Comparison of ENCODE assay signal across 26 cellular contexts in genomic region chr1:16092097-16092922, GRCh38. TPM values are rescaled to one million over a fixed set of nuclear protein-coding genes. Genes with fewer than 3 reads are reported as not detected.
"Had no signal": no experiment of that assay in that cellular context is flagged by ENCODE, and none has a peak within 500 bp of the region (broad histone marks: within the 10 kb centered on the region; RNA-seq: fewer than 3 reads in every experiment).

No MANE protein-coding gene starts in this region.

- H3K36me3 ChIP-seq: brain microvascular endothelial cell, lower lobe of right lung, sigmoid colon, spleen, tibial artery had no signal

- H3K9me3 ChIP-seq: lower lobe of right lung, psoas muscle, sigmoid colon, spleen, tibial artery had no signal

- H3K27ac ChIP-seq: brain microvascular endothelial cell, epithelial cell of prostate, lower lobe of right lung, psoas muscle, sigmoid colon, spleen, tibial artery had no signal

- H3K4me3 ChIP-seq: lower lobe of right lung, psoas muscle, sigmoid colon, spleen, tibial artery had no signal

- ATAC-seq: activated naive CD8-positive, alpha-beta T cell treated with anti-CD3 and anti-CD28 coated beads, Interleukin-2, amount 50 U/mL, for 24 hours; lower lobe of right lung; psoas muscle; stimulated activated memory B cell treated with anti-CD40 and anti-IgM and Interleukin-4, amounts not matched to agents 10 μg/mL and 1 μg/mL and 100 μg/mL, for 72 hours had no signal

- H3K4me1 ChIP-seq: psoas muscle, sigmoid colon had no signal

- FAIRE-seq: islet of Langerhans, urothelium cell line had no signal

- DNase-seq: activated CD8-positive, alpha-beta memory T cell treated with anti-CD3 and anti-CD28 coated beads for 24 hours; activated CD8-positive, alpha-beta memory T cell treated with anti-CD3 and anti-CD28 coated beads, Interleukin-2, amount 50 U/mL, for 48 hours; activated effector memory CD4-positive, alpha-beta T cell treated with Interleukin-2 at 50 U/mL for 16 hours; activated naive CD4-positive, alpha-beta T cell treated with anti-CD3 and anti-CD28 coated beads, Interleukin-2, amount 10 ng/mL, durations not matched to agents 7 days and 5 days; activated naive CD8-positive, alpha-beta T cell treated with anti-CD3 and anti-CD28 coated beads, Interleukin-2, amount 50 U/mL, for 24 hours; activated T-cell treated with anti-CD3 and anti-CD28 coated beads, Interleukin-2, amount 50 U/mL, for 48 hours; brain microvascular endothelial cell; cerebellar nuclear complex; effector memory CD4-positive, alpha-beta T cell; foreskin melanocyte; glutamatergic neuron; hippocampal formation; left colon; lower lobe of right lung; occipital lobe; psoas muscle; sigmoid colon; spleen; stimulated activated CD4-positive, alpha-beta T cell treated with anti-CD3 and anti-CD28 coated beads, Interleukin-4, amount 100 ng/mL, for 4 hours; T1000; tibial artery had no signal

- H3K27me3 ChIP-seq: brain microvascular endothelial cell, sigmoid colon had no signal

RNA-seq across cellular contexts. Expression of gene FAM131C, which starts 18.9 kb away (rescaled TPM):
- total RNA-seq: left colon, lower lobe of right lung, psoas muscle had no signal

RNA-seq across cellular contexts. Expression of gene CLCNKB, which starts 48.7 kb away (rescaled TPM):
- total RNA-seq: T-helper 1 cell treated with Interleukin-12 subunit alpha and Interleukin-12 subunit beta and Interleukin-4 antibody, amounts not matched to agents 30 ng/mL and 1 ng/mL, for 36 hours had no signal
